13 cellular contexts compared by ENCODE assay signal in genomic region chr1:52574594-52574993, GRCh38. TPM values are rescaled to one million over a fixed set of nuclear protein-coding genes. Genes with fewer than 3 reads are reported as not detected.
A peak's percentile ranks its signal among the peaks of the same experiment; 100 is the strongest.
DNase-seq lines count a peak whose midpoint lies in the region; ATAC-seq and TF ChIP-seq lines count a peak whose summit lies in the region.
"Had no signal": no experiment of that assay in that cellular context is flagged by ENCODE, and none has a peak within 500 bp of the region (broad histone marks: within the 10 kb centered on the region; RNA-seq: fewer than 3 reads in every experiment).

No MANE protein-coding gene starts in this region.

- ATAC-seq in left lung (peak; percentile 59), HG02571 (IDR thresholded peaks at IDR 0.05; ENCODE audit: unreplicated experiment) (no peak)
- ATAC-seq: HepG2 had no signal

- H3K4me1 Mint-ChIP-seq in brain, result peaks cover 9% of the 10 kb centered on the region

- peaks cover 0 to 6% of the 10 kb centered on the region in 2 donors for H3K4me1 ChIP-seq in left lung

- intact Hi-C loops in left lung (cut with DNase I), result no loop called here

- TF ChIP-seq CTCF in brain (conservative IDR thresholded peaks at IDR 0.05) (no peak), left lung (IDR thresholded peaks at IDR 0.05) (no peak)

- no peak overlapping the region for H3K4me3 ChIP-seq in left lung

- no peak overlapping the region for H3K27ac ChIP-seq in left lung

- peak overlapping the region in 3 of 5 experiments; percentile 14 to 60 (median 31) for H3K27ac Mint-ChIP-seq in brain
- H3K27ac Mint-ChIP-seq: T-helper 2 cell treated with Interferon-gamma antibody and Interleukin-4, amounts not matched to agents 5 μg/mL and 100 μg/mL, for 36 hours had no signal

- H3K4me3 Mint-ChIP-seq in brain, result no peak overlapping the region
- H3K4me3 Mint-ChIP-seq: T-helper 2 cell treated with Interferon-gamma antibody and Interleukin-4, amounts not matched to agents 5 μg/mL and 100 μg/mL, for 36 hours had no signal

- no peaks in the 10 kb centered on the region for H3K36me3 ChIP-seq in left lung

- no peaks in the 10 kb centered on the region for H3K27me3 ChIP-seq in left lung

- DNase-seq in Daoy (ENCODE audit: low read depth) (peak; percentile 74), MV-4-11 (lab: John Stamatoyannopoulos, UW) (peak; percentile 79), left lung (no peak), HuH-7.5 (ENCODE audit: low spot score) (no peak), mucosa of gallbladder (ENCODE audit: low spot score) (no peak), NCI-H2171 treated with DMSO at 0.1 percent for 48 hours (lab: John Stamatoyannopoulos, UW) (no peak)
- DNase-seq: DMS 273 treated with DMSO at 0.1 percent for 48 hours; stimulated activated naive CD4-positive, alpha-beta T cell treated with Interleukin-2 at 50 U/mL for 16 hours had no signal

- no peaks in the 10 kb centered on the region for H3K9me3 Mint-ChIP-seq in brain

- no peaks in the 10 kb centered on the region for H3K36me3 Mint-ChIP-seq in brain

- H3K27me3 Mint-ChIP-seq in brain, result no peaks in the 10 kb centered on the region

- H3K9me3 ChIP-seq in left lung, result no peaks in the 10 kb centered on the region

RNA-seq across cellular contexts. Expression of gene TUT4, which starts 21.7 kb away (rescaled TPM):
- 15.5 and 29.6 TPM in 2 replicates for total RNA-seq in Daoy (2014; rRNA removed; shearing (Covaris generic))
- 15.5 TPM for polyA plus RNA-seq in brain (ENCODE audit: insufficient read depth, low read depth, low replicate concordance)
- 10 to 100 TPM; 37.5 to 40.1 TPM for total RNA-seq in left lung
- 40.3 TPM for total RNA-seq in mucosa of gallbladder

RNA-seq across cellular contexts. Expression of gene GPX7, which starts 27.6 kb away (rescaled TPM):
- total RNA-seq in Daoy (2014; rRNA removed; shearing (Covaris generic)), result 12.7 and 25.4 TPM in 2 replicates
- polyA plus RNA-seq in brain (ENCODE audit: insufficient read depth, low read depth, low replicate concordance), result 24.6 TPM
- total RNA-seq in left lung (10 to 100 TPM; 12.6 to 22.4 TPM), mucosa of gallbladder (8.6 TPM)

RNA-seq across cellular contexts. Expression of gene SHISAL2A, which starts 58.4 kb away (rescaled TPM):
- 0.17 TPM in 1 of 2 replicates, not detected in the other for total RNA-seq in Daoy (2014; rRNA removed; shearing (Covaris generic))
- polyA plus RNA-seq in brain (ENCODE audit: insufficient read depth, low read depth, low replicate concordance), result 1.6 TPM
- 1 to 10 TPM in 1 of 2 donors, not detected in 1; 1.6 TPM for total RNA-seq in left lung
- total RNA-seq in mucosa of gallbladder, result 3.2 TPM
- total RNA-seq: HepG2, mesenteric fat pad had no signal
- polyA plus RNA-seq: HepG2 had no signal

Comparison
In these comparisons a context has a peak if more than half of its experiments do, and no peak if none do; other contexts are left out.
1. DNase-seq: peak in Daoy (single experiment) and MV-4-11 (single experiment); none in left lung (0 of 2), HuH-7.5 (single experiment), mucosa of gallbladder (single experiment) and NCI-H2171 treated with DMSO at 0.1 percent for 48 hours (single experiment).